In genomic region chr1:43835141-43836021, GRCh38 we compare ENCODE assay signal across 8 cellular contexts.
DNase-seq lines count a peak whose midpoint lies in the region; ATAC-seq and TF ChIP-seq lines count a peak whose summit lies in the region.

No MANE protein-coding gene starts in this region.

- CTCF ChIA-PET in GM10248 (lab: Yijun Ruan, JAX), result interaction anchor here (1.3 kb wide), 1 partner anchor 15 kb away, joined by 3 read pairs; no protein-coding TSS in a partner anchor

- no peak overlapping the region for H3K4me3 ChIP-seq in lower leg skin (ENCODE audit: low read depth, poor library complexity, severe bottlenecking)

- H3K9me3 Mint-ChIP-seq in central memory CD8-positive, alpha-beta T cell, result no peaks in the 10 kb centered on the region
- peaks cover 2% of the 10 kb centered on the region for H3K9me3 Mint-ChIP-seq in nephron

- WGBS in lower leg skin, 2 donors, result 63 to 67% methylated on average over 10 of the region's 10 CpGs

- peak overlapping the region; percentile 74 for H3K27ac Mint-ChIP-seq in central memory CD8-positive, alpha-beta T cell (ENCODE audit: low read depth)
- H3K27ac Mint-ChIP-seq in nephron, result peak overlapping the region; percentile 8 to 43 (median 31)

- TF ChIP-seq CTCF in nephron (IDR thresholded peaks at IDR 0.05; ENCODE audit: unreplicated experiment in 3 of 3) (no peak), lower leg skin (IDR thresholded peaks at IDR 0.05) (no peak), GM10248 (IDR thresholded peaks at IDR 0.05; ENCODE audit: control extremely low read depth, extremely low read depth, low read depth, missing control alignments) (no peak)

- DNase-seq in GM04504 (ENCODE audit: low read depth), result peak; percentile 93
- DNase-seq in NOMO-1 treated with DMSO at 0.1 percent for 48 hours (lab: John Stamatoyannopoulos, UW; ENCODE audit: unreplicated experiment), result peak; percentile 96
- no peak for DNase-seq in central memory CD8-positive, alpha-beta T cell (ENCODE audit: low spot score in 2 of 2)
- DNase-seq in lower leg skin (ENCODE audit: low spot score in 2 of 2), result no peak
- no peak for DNase-seq in DMS53 treated with DMSO at 0.1 percent for 48 hours (lab: John Stamatoyannopoulos, UW; ENCODE audit: unreplicated experiment)
- no peak for DNase-seq in GM10248 (ENCODE audit: extremely low spot score)

- peaks cover 50% of the 10 kb centered on the region for H3K4me1 Mint-ChIP-seq in central memory CD8-positive, alpha-beta T cell
- H3K4me1 Mint-ChIP-seq in nephron, result peaks cover 30% of the 10 kb centered on the region

- no peak for TF ChIP-seq POLR2A in lower leg skin (IDR thresholded peaks at IDR 0.05)

- no peak overlapping the region for H3K4me3 Mint-ChIP-seq in central memory CD8-positive, alpha-beta T cell
- H3K4me3 Mint-ChIP-seq in nephron, result no peak overlapping the region

- intact Hi-C loops in lower leg skin (cut with DNase I; ENCODE audit: low total_unique reads), result no loop called here

- no peaks in the 10 kb centered on the region for H3K27me3 Mint-ChIP-seq in central memory CD8-positive, alpha-beta T cell
- H3K27me3 Mint-ChIP-seq in nephron (ENCODE audit: low read depth), result peaks cover 4% of the 10 kb centered on the region

- POLR2A ChIA-PET in GM10248 (lab: Yijun Ruan, JAX), result no interaction called here

- peaks cover 13% of the 10 kb centered on the region for H3K36me3 Mint-ChIP-seq in central memory CD8-positive, alpha-beta T cell (ENCODE audit: insufficient read depth)
- peaks cover 24% of the 10 kb centered on the region for H3K36me3 Mint-ChIP-seq in nephron (ENCODE audit: low read depth)

- no peak for ATAC-seq in central memory CD8-positive, alpha-beta T cell (replicated peaks; ENCODE audit: extremely low read depth, poor library complexity, severe bottlenecking)
- no peak for ATAC-seq in GM19463 (IDR thresholded peaks at IDR 0.05; ENCODE audit: unreplicated experiment)

Comparison
In these comparisons a context has a peak if more than half of its experiments do, and no peak if none do; other contexts are left out.
1. DNase-seq: peak in GM04504 (single experiment) and NOMO-1 treated with DMSO at 0.1 percent for 48 hours (single experiment); none in central memory CD8-positive, alpha-beta T cell (0 of 2), lower leg skin (0 of 2), DMS53 treated with DMSO at 0.1 percent for 48 hours (single experiment) and GM10248 (single experiment).